In genomic region chr15:74096753-74097474, GRCh38 we compare ENCODE assay signal across 4 cellular contexts. TPM values are rescaled to one million over a fixed set of nuclear protein-coding genes. Genes with fewer than 3 reads are reported as not detected.
"Had no signal": no experiment of that assay in that cellular context is flagged by ENCODE, and none has a peak within 500 bp of the region (broad histone marks: within the 10 kb centered on the region; RNA-seq: fewer than 3 reads in every experiment).

No MANE protein-coding gene starts in this region.

RNA-seq across cellular contexts. Expression of gene GOLGA6A, which starts 14.6 kb away (rescaled TPM):
- total RNA-seq: LHCN-M2, M059J, MCF 10A, NCI-H460 had no signal

RNA-seq across cellular contexts. Expression of gene ISLR2, which starts 33.5 kb away (rescaled TPM):
- total RNA-seq: LHCN-M2, MCF 10A, NCI-H460 had no signal
